In the genomic region with DNA sequence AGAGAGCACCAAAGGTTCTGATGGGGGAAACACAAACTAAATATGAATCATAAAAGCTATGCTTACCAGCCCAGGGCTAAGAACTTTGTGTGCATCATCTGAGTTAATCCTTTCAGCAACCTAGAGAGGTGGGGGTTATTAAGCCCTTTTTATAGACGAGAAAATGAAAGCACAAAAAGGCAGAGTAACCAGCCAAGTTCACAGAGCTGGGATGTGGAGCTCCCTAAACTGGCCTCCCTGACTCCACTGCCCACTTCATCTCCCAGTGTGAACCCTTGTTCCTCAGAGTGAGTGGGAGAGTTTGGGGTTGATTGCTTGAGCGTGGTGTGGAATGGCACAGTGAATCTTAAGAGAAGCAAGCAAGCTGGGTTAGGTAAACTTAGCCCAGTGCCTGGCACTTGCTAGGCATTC, we compare ENCODE assay signal across 9 cellular contexts. TPM values are rescaled to one million over a fixed set of nuclear protein-coding genes. Genes with fewer than 3 reads are reported as not detected.
A peak's percentile ranks its signal among the peaks of the same experiment; 100 is the strongest.
DNase-seq lines count a peak whose midpoint lies in the region; ATAC-seq and TF ChIP-seq lines count a peak whose summit lies in the region.
"Had no signal": no experiment of that assay in that cellular context is flagged by ENCODE, and none has a peak within 500 bp of the region (broad histone marks: within the 10 kb centered on the region; RNA-seq: fewer than 3 reads in every experiment).

No MANE protein-coding gene starts in this region.

- peaks cover 6% of the 10 kb centered on the region for H3K4me1 Mint-ChIP-seq in CD8-positive, alpha-beta T cell (ENCODE audit: low read depth)

- WGBS in prostate gland: 15% methylated on average over 2 of the region's 2 CpGs

- H3K9me3 ChIP-seq in MG63: no peaks in the 10 kb centered on the region
- H3K9me3 ChIP-seq in prostate gland: no peaks in the 10 kb centered on the region
- no peaks in the 10 kb centered on the region for H3K9me3 ChIP-seq in CD8-positive, alpha-beta T cell (ENCODE audit: low read length)

- no peak overlapping the region for H3K4me3 Mint-ChIP-seq in CD8-positive, alpha-beta T cell

- CTCF ChIA-PET in CD8-positive, alpha-beta T cell (lab: Charles Lee): interaction anchor here (1.7 kb wide), 1 partner anchor 18 kb away, joined by 3 read pairs; no protein-coding TSS in a partner anchor

- no peaks in the 10 kb centered on the region for H3K36me3 Mint-ChIP-seq in CD8-positive, alpha-beta T cell
- H3K36me3 Mint-ChIP-seq: activated naive CD4-positive, alpha-beta T cell treated with anti-CD3 and anti-CD28 coated beads, Interleukin-2, amount 50 U/mL, for 72 hours had no signal

- no peak for TF ChIP-seq CTCF in prostate gland (IDR thresholded peaks at IDR 0.05)
- TF ChIP-seq CTCF in CD8-positive, alpha-beta T cell (IDR thresholded peaks at IDR 0.05): no peak

- TF ChIP-seq POLR2A in prostate gland (IDR thresholded peaks at IDR 0.05): no peak

- H3K27ac ChIP-seq in prostate gland: peak overlapping the region; percentile 2 to 47
- H3K27ac ChIP-seq in CD8-positive, alpha-beta T cell (ENCODE audit: low read depth, low read length): no peak overlapping the region

- no peaks in the 10 kb centered on the region for H3K4me1 ChIP-seq in prostate gland (replicated peaks)
- no peaks in the 10 kb centered on the region for H3K4me1 ChIP-seq in CD8-positive, alpha-beta T cell (ENCODE audit: insufficient read depth, low read length)

- H3K27me3 ChIP-seq in MG63 (no peaks in the 10 kb centered on the region), prostate gland (replicated peaks; ENCODE audit: insufficient read depth) (no peaks in the 10 kb centered on the region)
- no peaks in the 10 kb centered on the region for H3K27me3 ChIP-seq in CD8-positive, alpha-beta T cell (ENCODE audit: insufficient read depth, low read length)

- DNase-seq in EH (ENCODE audit: low read depth) (peak; percentile 41), MG63 (peak; percentile 54), dermis blood vessel endothelial cell (peak; percentile 7), prostate gland (ENCODE audit: low spot score) (no peak), middle frontal gyrus (ENCODE audit: extremely low spot score, low spot score) (no peak), NCI-H1092 (lab: John Stamatoyannopoulos, UW) (no peak), KG1 (lab: John Stamatoyannopoulos, UW) (no peak)
- DNase-seq in CD8-positive, alpha-beta T cell: no peak

- H3K36me3 ChIP-seq in MG63 (no peaks in the 10 kb centered on the region), prostate gland (no peaks in the 10 kb centered on the region)
- H3K36me3 ChIP-seq in CD8-positive, alpha-beta T cell (ENCODE audit: insufficient read depth, low read length): no peaks in the 10 kb centered on the region

- POLR2A ChIA-PET in CD8-positive, alpha-beta T cell (lab: Charles Lee): no interaction called here

- H3K27me3 Mint-ChIP-seq in CD8-positive, alpha-beta T cell (ENCODE audit: low read depth): no peaks in the 10 kb centered on the region

- intact Hi-C loops in prostate gland (cut with DNase I): no loop called here
- intact Hi-C loops in CD8-positive, alpha-beta T cell (cut with DNase I, micrococcal nuclease): no loop called here

- H3K4me3 ChIP-seq in MG63 (peak overlapping the region; percentile 24), prostate gland (no peak overlapping the region)
- no peak overlapping the region for H3K4me3 ChIP-seq in CD8-positive, alpha-beta T cell (ENCODE audit: low read depth, low read length)

- no peak for ATAC-seq in CD8-positive, alpha-beta T cell

- no peaks in the 10 kb centered on the region for H3K9me3 Mint-ChIP-seq in CD8-positive, alpha-beta T cell
- H3K9me3 Mint-ChIP-seq: activated naive CD4-positive, alpha-beta T cell treated with anti-CD3 and anti-CD28 coated beads, Interleukin-2, amount 50 U/mL, for 72 hours had no signal

- H3K27ac Mint-ChIP-seq in CD8-positive, alpha-beta T cell: no peak overlapping the region

RNA-seq across cellular contexts. Expression of a gene that starts 10.8 kb away (rescaled TPM):
- total RNA-seq in MG63 (2014; rRNA removed; shearing (Covaris generic); ENCODE audit: low replicate concordance): 21.2 and 26.0 TPM in 2 replicates
- total RNA-seq in dermis blood vessel endothelial cell (47.1 and 50.5 TPM in 2 replicates), prostate gland (10 to 100 TPM; 22.9 to 52.8 TPM)
- total RNA-seq in CD8-positive, alpha-beta T cell: under 1 TPM; 0.54 to 0.81 TPM

Comparison
In these comparisons a context has a peak if more than half of its experiments do, and no peak if none do; other contexts are left out.
1. DNase-seq: peak in EH (single experiment), MG63 (single experiment) and dermis blood vessel endothelial cell (single experiment); none in prostate gland (single experiment), CD8-positive, alpha-beta T cell (0 of 7), middle frontal gyrus (single experiment), NCI-H1092 (single experiment) and KG1 (single experiment).
2. RNA of a gene that starts 10.8 kb away (total RNA-seq): 22.9 to 52.8 TPM in prostate gland, 47.1 to 50.5 TPM in dermis blood vessel endothelial cell and 21.2 to 26.0 TPM in MG63; 0.54 to 0.81 TPM in CD8-positive, alpha-beta T cell; every median in the first group is over 10 times any median in the second.